ENCODE assay signal across 18 cellular contexts in genomic region chr3:175357758-175358157, GRCh38.
"Had no signal": no experiment of that assay in that cellular context is flagged by ENCODE, and none has a peak within 500 bp of the region (broad histone marks: within the 10 kb centered on the region; RNA-seq: fewer than 3 reads in every experiment).

No MANE protein-coding gene starts in this region.

- DNase-seq: activated CD4-positive, alpha-beta memory T cell treated with anti-CD3 and anti-CD28 coated beads, Interleukin-2, amount 10 ng/mL, durations not matched to agents 7 days and 5 days; activated CD4-positive, alpha-beta T cell treated with anti-CD3 and anti-CD28 coated beads for 48 hours; activated CD4-positive, CD25-positive, alpha-beta regulatory T cell; activated CD8-positive, alpha-beta memory T cell treated with anti-CD3 and anti-CD28 coated beads, Interleukin-2, amount 10 ng/mL, durations not matched to agents 7 days and 5 days; amniotic stem cell; dermis blood vessel endothelial cell; effector memory CD8-positive, alpha-beta T cell; heart left ventricle; left lung; midbrain; posterior cingulate gyrus; stimulated activated naive B cell treated with anti-CD40 and anti-IgM and Interleukin-4, amounts not matched to agents 10 μg/mL and 1 μg/mL and 100 μg/mL, for 72 hours; T-helper 9 cell; upper lobe of left lung had no signal

- H3K9me3 ChIP-seq: gastroesophageal sphincter, upper lobe of left lung had no signal

- H3K36me3 ChIP-seq: cardiac muscle cell, gastroesophageal sphincter, heart left ventricle, left lung, thoracic aorta, upper lobe of left lung had no signal

- H3K4me1 ChIP-seq: gastroesophageal sphincter, heart left ventricle, left lung, upper lobe of left lung had no signal

- H3K27ac ChIP-seq: cardiac muscle cell, epithelial cell of prostate, gastroesophageal sphincter, heart left ventricle, left lung, thoracic aorta, upper lobe of left lung had no signal

- H3K4me3 ChIP-seq: cardiac muscle cell, gastroesophageal sphincter, heart left ventricle, left lung, thoracic aorta, upper lobe of left lung had no signal

- H3K27me3 ChIP-seq: cardiac muscle cell, gastroesophageal sphincter, heart left ventricle, left lung, upper lobe of left lung had no signal
